In genomic region chr11:1877211-1878133, GRCh38 we compare ENCODE assay signal across 1 cellular context.
TF ChIP-seq lines count a peak whose summit lies in the region.

No MANE protein-coding gene starts in this region.

TF ChIP-seq in HepG2, 621 proteins besides CTCF, POLR2A, EP300 and RAD21 (continued from another document):
- TF ChIP-seq UBTF (CRISPR knock-in tag; IDR thresholded peaks at IDR 0.05) (0 out of 2 replicates have a peak, but pooled peaks have one; percentile 3), ZFX (CRISPR knock-in tag; IDR thresholded peaks at IDR 0.05; ENCODE audit: low read depth) (0 out of 2 replicates have a peak, but pooled peaks have one; percentile 8), IKZF1 (IDR thresholded peaks at IDR 0.05) (no peak), BHLHE40 (IDR thresholded peaks at IDR 0.05; ENCODE audit: low read length) (0 out of 2 replicates have a peak, but pooled peaks have one; percentile 49), FOSL2 (CRISPR knock-in tag; IDR thresholded peaks at IDR 0.05) (peak; percentile 45; the same call in 1 of the 2 replicates), MAX (IDR thresholded peaks at IDR 0.05) (0 out of 2 replicates have a peak, but pooled peaks have one; percentile 58), NFATC3 (CRISPR knock-in tag; IDR thresholded peaks at IDR 0.05) (no peak)
- TF ChIP-seq, protein P1, sequence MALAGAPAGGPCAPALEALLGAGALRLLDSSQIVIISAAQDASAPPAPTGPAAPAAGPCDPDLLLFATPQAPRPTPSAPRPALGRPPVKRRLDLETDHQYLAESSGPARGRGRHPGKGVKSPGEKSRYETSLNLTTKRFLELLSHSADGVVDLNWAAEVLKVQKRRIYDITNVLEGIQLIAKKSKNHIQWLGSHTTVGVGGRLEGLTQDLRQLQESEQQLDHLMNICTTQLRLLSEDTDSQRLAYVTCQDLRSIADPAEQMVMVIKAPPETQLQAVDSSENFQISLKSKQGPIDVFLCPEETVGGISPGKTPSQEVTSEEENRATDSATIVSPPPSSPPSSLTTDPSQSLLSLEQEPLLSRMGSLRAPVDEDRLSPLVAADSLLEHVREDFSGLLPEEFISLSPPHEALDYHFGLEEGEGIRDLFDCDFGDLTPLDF (CRISPR knock-in tag; IDR thresholded peaks at IDR 0.05): no peak
- TF ChIP-seq, protein P2, sequence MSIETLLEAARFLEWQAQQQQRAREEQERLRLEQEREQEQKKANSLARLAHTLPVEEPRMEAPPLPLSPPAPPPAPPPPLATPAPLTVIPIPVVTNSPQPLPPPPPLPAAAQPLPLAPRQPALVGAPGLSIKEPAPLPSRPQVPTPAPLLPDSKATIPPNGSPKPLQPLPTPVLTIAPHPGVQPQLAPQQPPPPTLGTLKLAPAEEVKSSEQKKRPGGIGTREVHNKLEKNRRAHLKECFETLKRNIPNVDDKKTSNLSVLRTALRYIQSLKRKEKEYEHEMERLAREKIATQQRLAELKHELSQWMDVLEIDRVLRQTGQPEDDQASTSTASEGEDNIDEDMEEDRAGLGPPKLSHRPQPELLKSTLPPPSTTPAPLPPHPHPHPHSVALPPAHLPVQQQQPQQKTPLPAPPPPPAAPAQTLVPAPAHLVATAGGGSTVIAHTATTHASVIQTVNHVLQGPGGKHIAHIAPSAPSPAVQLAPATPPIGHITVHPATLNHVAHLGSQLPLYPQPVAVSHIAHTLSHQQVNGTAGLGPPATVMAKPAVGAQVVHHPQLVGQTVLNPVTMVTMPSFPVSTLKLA (IDR thresholded peaks at IDR 0.05): peak; percentile 98
- TF ChIP-seq, protein P3, sequence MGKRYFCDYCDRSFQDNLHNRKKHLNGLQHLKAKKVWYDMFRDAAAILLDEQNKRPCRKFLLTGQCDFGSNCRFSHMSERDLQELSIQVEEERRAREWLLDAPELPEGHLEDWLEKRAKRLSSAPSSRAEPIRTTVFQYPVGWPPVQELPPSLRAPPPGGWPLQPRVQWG (CRISPR knock-in tag; IDR thresholded peaks at IDR 0.05; ENCODE audit: borderline replicate concordance, low read depth): no peak
